8 cellular contexts compared by ENCODE assay signal in the genomic region with DNA sequence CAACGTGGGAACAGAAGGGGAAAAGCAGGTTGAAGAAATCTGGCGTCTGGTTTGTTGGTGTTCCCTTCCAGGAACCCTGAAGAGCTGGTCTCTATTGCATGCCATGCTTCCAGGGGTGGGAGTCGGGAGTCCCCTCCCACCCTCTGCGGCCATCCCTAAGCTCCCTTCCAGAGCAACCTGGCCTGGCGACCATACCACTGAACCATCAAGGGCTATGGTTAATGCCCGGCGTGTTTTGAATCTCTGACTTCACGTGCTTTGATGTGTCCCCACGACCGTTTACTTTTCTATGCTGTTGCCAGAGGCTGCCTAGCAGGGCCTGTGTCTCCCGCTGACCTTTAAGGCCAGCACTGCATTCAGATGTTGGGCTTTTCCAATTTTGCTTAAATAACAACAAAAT. TPM values are rescaled to one million over a fixed set of nuclear protein-coding genes. Genes with fewer than 3 reads are reported as not detected.
DNase-seq lines count a peak whose midpoint lies in the region; ATAC-seq, FAIRE-seq and TF ChIP-seq lines count a peak whose summit lies in the region.

No MANE protein-coding gene starts in this region.

- intact Hi-C loops in cardiac septum (cut with DNase I), result loop anchor here (1.0 to 10.0 kb wide), 7 partner anchors 31 to 212 kb away; a partner anchor contains a TSS
- intact Hi-C loops in K562 (cut with micrococcal nuclease), result no loop called here
- intact Hi-C loops in upper lobe of right lung (cut with DNase I), result no loop called here

- TF ChIP-seq EP300 in K562 (IDR thresholded peaks at IDR 0.05; ENCODE audit: low read length), result no peak

- DNase-seq in cardiac muscle cell (ENCODE audit: low read depth in 1 of 2, low spot score in 1 of 2) (no peak), cardiac septum (ENCODE audit: low spot score) (no peak), K562 (ENCODE audit: extremely low read depth in 1 of 4, low spot score in 3 of 4) (peak in 1 of 4 experiments; percentile 15), upper lobe of right lung (no peak), medulla oblongata (ENCODE audit: extremely low spot score) (no peak), NCI-H2107 (lab: John Stamatoyannopoulos, UW) (no peak)

- H3K9me3 ChIP-seq in cardiac muscle cell (ENCODE audit: low read depth) (no peaks in the 10 kb centered on the region), K562 (replicated peaks; ENCODE audit: control insufficient read depth, insufficient read depth, low read depth, low read length) (no peaks in the 10 kb centered on the region), mononuclear cell (ENCODE audit: low read depth, low read length) (no peaks in the 10 kb centered on the region), upper lobe of right lung (no peaks in the 10 kb centered on the region)

- peak overlapping the region; percentile 85; the same call in 1 of the 2 replicates for H3K4me2 ChIP-seq in K562 (ENCODE audit: insufficient read depth, low read length)

- no peaks in the 10 kb centered on the region for H3K36me3 ChIP-seq in cardiac muscle cell
- H3K36me3 ChIP-seq in K562 (ENCODE audit: control insufficient read depth, insufficient read depth, low read length), result peaks cover 8% of the 10 kb centered on the region; the same call in 1 of the 3 replicates
- H3K36me3 ChIP-seq in upper lobe of right lung, result no peaks in the 10 kb centered on the region

- no peak for TF ChIP-seq CTCF in cardiac muscle cell (IDR thresholded peaks at IDR 0.05; ENCODE audit: low read depth, low read length)
- TF ChIP-seq CTCF in K562 (IDR thresholded peaks at IDR 0.05 in 2 of 3, conservative IDR thresholded peaks at IDR 0.05 in 1 of 3; ENCODE audit: insufficient read depth in 2 of 3, low read depth in 1 of 3, low read length in 3 of 3), result no peak
- TF ChIP-seq CTCF in upper lobe of right lung (IDR thresholded peaks at IDR 0.05), result no peak

- no TSS peak for BruUV-seq in K562 (replicated peaks; lab: Mats Ljungman, UMichigan)

- H3K27me3 ChIP-seq in cardiac muscle cell (peaks cover 36% of the 10 kb centered on the region), K562 (ENCODE audit: control insufficient read depth in 2 of 2, insufficient read depth in 2 of 2, low read length in 2 of 2) (no peaks in the 10 kb centered on the region), mononuclear cell (ENCODE audit: insufficient read depth, low read length) (no peaks in the 10 kb centered on the region), upper lobe of right lung (no peaks in the 10 kb centered on the region)

- POLR2A ChIA-PET in K562 (lab: Yijun Ruan, JAX), result interaction anchor here (0.6 to 1.7 kb wide), 9 partner anchors 9 to 250 kb away, joined by 3 to 10 read pairs (median 3); no protein-coding TSS in a partner anchor

- WGBS in K562 (ENCODE audit: insufficient coverage, low coverage, missing lambda C conversion rate), result 60% methylated on average over 11 of the region's 11 CpGs

- H3K9me1 ChIP-seq in K562 (ENCODE audit: control insufficient read depth, insufficient read depth, low read length), result no peaks in the 10 kb centered on the region

- H3K79me2 ChIP-seq in K562 (ENCODE audit: control insufficient read depth, insufficient read depth, low read length), result peaks cover 31% of the 10 kb centered on the region

- H3K4me3 ChIP-seq in cardiac muscle cell (peak overlapping the region; percentile 72), K562 (no peak overlapping the region), mononuclear cell (ENCODE audit: low read length) (peak overlapping the region; percentile 97), upper lobe of right lung (peak overlapping the region; percentile 58)

- CTCF ChIA-PET in K562 (lab: Yijun Ruan, JAX; ENCODE audit: low intra/inter-chr PET ratio), result no interaction called here

- H4K20me1 ChIP-seq in K562 (replicated peaks; ENCODE audit: control insufficient read depth, insufficient read depth, low read length), result peaks cover 7% of the 10 kb centered on the region

- H3K9ac ChIP-seq in K562 (ENCODE audit: insufficient read depth in 1 of 2, low read depth in 2 of 2, low read length in 2 of 2), result no peak overlapping the region

- in situ Hi-C loops in K562 (cut with MboI), result no loop called here

- H2AFZ ChIP-seq in K562 (ENCODE audit: low read depth, low read length), result peak overlapping the region; percentile 97

- no peak for TF ChIP-seq RAD21 in K562 (CRISPR knock-in tag; conservative IDR thresholded peaks at IDR 0.05 in 1 of 2, IDR thresholded peaks at IDR 0.05 in 1 of 2)

- H3K4me1 ChIP-seq in cardiac muscle cell (ENCODE audit: low read depth) (peaks cover 4% of the 10 kb centered on the region), K562 (replicated peaks in 1 of 2; ENCODE audit: control insufficient read depth in 2 of 2, insufficient read depth in 2 of 2, low read length in 2 of 2) (peaks cover 12% of the 10 kb centered on the region in 2 experiments; a peak in 4 of 5 replicates), mononuclear cell (ENCODE audit: insufficient read depth, low read length) (peaks cover 30% of the 10 kb centered on the region), upper lobe of right lung (peaks cover 27% of the 10 kb centered on the region)

- ATAC-seq in K562 (no peak), upper lobe of right lung (no peak), HG02970 (IDR thresholded peaks at IDR 0.05; ENCODE audit: low FRiP score, unreplicated experiment) (no peak)

- FAIRE-seq in K562 (lab: Jason Lieb, UNC), result no peak

- no peak for TF ChIP-seq POLR2A in K562 (conservative IDR thresholded peaks at IDR 0.05)

- H3K27ac ChIP-seq in cardiac muscle cell, result no peak overlapping the region
- no peak overlapping the region for H3K27ac ChIP-seq in K562 (ENCODE audit: extremely low read depth, low read depth, low read length)
- peak overlapping the region; percentile 69 for H3K27ac ChIP-seq in upper lobe of right lung

TF ChIP-seq in K562, 482 proteins besides CTCF, POLR2A, EP300 and RAD21 (continues in another document):
- 0 out of 2 replicates have a peak, but pooled peaks have one; percentile 36 for TF ChIP-seq GABPB1 (CRISPR knock-in tag; IDR thresholded peaks at IDR 0.05)
- no peak for TF ChIP-seq ESRRA (IDR thresholded peaks at IDR 0.05; ENCODE audit: borderline replicate concordance, low read depth)
- 0 out of 2 replicates have a peak, but pooled peaks have one; percentile 12 for TF ChIP-seq RNF2 (IDR thresholded peaks at IDR 0.05)
- TF ChIP-seq ZNF124 (CRISPR knock-in tag; IDR thresholded peaks at IDR 0.05), result no peak
- TF ChIP-seq, protein P1, sequence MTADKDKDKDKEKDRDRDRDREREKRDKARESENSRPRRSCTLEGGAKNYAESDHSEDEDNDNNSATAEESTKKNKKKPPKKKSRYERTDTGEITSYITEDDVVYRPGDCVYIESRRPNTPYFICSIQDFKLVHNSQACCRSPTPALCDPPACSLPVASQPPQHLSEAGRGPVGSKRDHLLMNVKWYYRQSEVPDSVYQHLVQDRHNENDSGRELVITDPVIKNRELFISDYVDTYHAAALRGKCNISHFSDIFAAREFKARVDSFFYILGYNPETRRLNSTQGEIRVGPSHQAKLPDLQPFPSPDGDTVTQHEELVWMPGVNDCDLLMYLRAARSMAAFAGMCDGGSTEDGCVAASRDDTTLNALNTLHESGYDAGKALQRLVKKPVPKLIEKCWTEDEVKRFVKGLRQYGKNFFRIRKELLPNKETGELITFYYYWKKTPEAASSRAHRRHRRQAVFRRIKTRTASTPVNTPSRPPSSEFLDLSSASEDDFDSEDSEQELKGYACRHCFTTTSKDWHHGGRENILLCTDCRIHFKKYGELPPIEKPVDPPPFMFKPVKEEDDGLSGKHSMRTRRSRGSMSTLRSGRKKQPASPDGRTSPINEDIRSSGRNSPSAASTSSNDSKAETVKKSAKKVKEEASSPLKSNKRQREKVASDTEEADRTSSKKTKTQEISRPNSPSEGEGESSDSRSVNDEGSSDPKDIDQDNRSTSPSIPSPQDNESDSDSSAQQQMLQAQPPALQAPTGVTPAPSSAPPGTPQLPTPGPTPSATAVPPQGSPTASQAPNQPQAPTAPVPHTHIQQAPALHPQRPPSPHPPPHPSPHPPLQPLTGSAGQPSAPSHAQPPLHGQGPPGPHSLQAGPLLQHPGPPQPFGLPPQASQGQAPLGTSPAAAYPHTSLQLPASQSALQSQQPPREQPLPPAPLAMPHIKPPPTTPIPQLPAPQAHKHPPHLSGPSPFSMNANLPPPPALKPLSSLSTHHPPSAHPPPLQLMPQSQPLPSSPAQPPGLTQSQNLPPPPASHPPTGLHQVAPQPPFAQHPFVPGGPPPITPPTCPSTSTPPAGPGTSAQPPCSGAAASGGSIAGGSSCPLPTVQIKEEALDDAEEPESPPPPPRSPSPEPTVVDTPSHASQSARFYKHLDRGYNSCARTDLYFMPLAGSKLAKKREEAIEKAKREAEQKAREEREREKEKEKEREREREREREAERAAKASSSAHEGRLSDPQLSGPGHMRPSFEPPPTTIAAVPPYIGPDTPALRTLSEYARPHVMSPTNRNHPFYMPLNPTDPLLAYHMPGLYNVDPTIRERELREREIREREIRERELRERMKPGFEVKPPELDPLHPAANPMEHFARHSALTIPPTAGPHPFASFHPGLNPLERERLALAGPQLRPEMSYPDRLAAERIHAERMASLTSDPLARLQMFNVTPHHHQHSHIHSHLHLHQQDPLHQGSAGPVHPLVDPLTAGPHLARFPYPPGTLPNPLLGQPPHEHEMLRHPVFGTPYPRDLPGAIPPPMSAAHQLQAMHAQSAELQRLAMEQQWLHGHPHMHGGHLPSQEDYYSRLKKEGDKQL (CRISPR knock-in tag; IDR thresholded peaks at IDR 0.05; ENCODE audit: borderline replicate concordance), result 0 out of 2 replicates have a peak, but pooled peaks have one; percentile 20
- no peak for TF ChIP-seq KHSRP (IDR thresholded peaks at IDR 0.05)

RNA-seq across cellular contexts. Expression of a gene that starts 0.7 kb away (rescaled TPM):
- total RNA-seq in cardiac muscle cell (10.6 and 15.6 TPM in 2 replicates), cardiac septum (25.1 TPM), K562 (2014; rRNA removed) (8.9 and 9.7 TPM in 2 replicates), K562 (2014; rRNA removed; fragmentation: Illumina TruSeq; extraction: Trizol) (10.8 and 12.6 TPM in 2 replicates), K562 (2015; rRNA removed; fragmentation: Illumina TruSeq; extraction: Trizol) (10.4 and 12.3 TPM in 2 replicates), K562 (2021) (8.2 and 11.5 TPM in 2 replicates), mononuclear cell (238 TPM), upper lobe of right lung (46.3 TPM)
- polyA plus RNA-seq in cardiac muscle cell (4.6 and 5.8 TPM in 2 replicates), K562 (2011; rRNA removed) (6.7 and 7.3 TPM in 2 replicates), K562 (2014; fragmentation: Illumina TruSeq; extraction: Trizol) (6.8 and 7.1 TPM in 2 replicates), K562 (2014; fragmentation: Nextera tagmentation; extraction: Ambion mirVana) (1 to 10 TPM; 1.7 to 2.0 TPM), K562 (2014; rRNA removed) (4.2 TPM in 2 replicates)
- total RNA-seq in K562 (2011; cell fraction: chromatin; rRNA removed; ENCODE audit: low replicate concordance), result 20.1 and 34.8 TPM in 2 replicates
- 8.0 and 9.3 TPM in 2 replicates for total RNA-seq in K562 (2011; cell fraction: nucleolus; rRNA removed)
- total RNA-seq in K562 (2011; cell fraction: nucleoplasm; rRNA removed), result 13.2 and 26.1 TPM in 2 replicates
- polyA plus RNA-seq in K562 (2011; cell fraction: cytosol; rRNA removed), result 4.2 and 4.8 TPM in 2 replicates
- 8.2 and 9.1 TPM in 2 replicates for polyA plus RNA-seq in K562 (2011; cell fraction: nucleus; rRNA removed)
- polyA plus RNA-seq in K562 (2012), result 4.8 and 6.7 TPM in 2 replicates
- 24.8 and 27.8 TPM in 2 replicates for polyA minus RNA-seq in K562 (2011; rRNA and poly(A)+ RNA removed)
- polyA minus RNA-seq in K562 (2011; cell fraction: cytosol; rRNA and poly(A)+ RNA removed), result 13.2 and 20.2 TPM in 2 replicates
- 10.1 and 14.2 TPM in 2 replicates for polyA minus RNA-seq in K562 (2011; cell fraction: nucleus; rRNA and poly(A)+ RNA removed)
